16 cellular contexts compared by ENCODE assay signal in the genomic region with DNA sequence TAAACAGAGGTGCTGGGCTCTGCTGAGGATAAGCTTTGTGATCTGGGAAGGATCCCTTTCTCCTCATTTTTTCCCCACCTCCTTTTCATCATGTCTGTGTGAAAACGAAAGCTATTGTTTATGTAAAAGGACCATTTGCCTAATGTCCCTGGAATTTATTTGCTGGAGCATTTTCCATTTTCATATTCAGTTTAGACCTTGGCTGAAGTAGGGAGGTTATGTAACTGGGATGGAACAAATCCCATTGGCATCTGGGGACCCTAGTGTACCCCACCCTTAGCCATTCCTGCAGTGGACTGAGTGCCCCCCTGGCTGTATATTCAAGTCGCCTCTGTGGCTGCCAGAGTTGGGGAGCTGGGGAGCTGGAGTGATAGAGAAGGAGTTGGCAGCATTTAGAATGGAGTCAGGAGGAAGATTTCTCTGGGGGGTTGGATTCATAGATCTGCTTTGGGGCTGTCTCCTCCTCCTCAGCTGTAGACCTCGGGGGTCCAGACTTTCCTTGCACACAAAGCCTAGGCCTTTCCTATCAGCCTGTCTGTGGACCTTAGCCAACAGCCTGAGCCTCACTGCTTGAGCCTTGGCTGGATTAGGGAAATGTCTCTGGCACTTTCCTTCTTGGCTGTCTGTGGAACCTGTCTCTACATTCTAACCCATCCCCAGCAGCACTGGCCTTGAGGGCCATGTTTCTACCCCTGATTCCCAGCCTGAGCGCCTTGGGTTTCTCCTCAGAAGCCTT.
DNase-seq lines count a peak whose midpoint lies in the region; ATAC-seq and TF ChIP-seq lines count a peak whose summit lies in the region.
"Had no signal": no experiment of that assay in that cellular context is flagged by ENCODE, and none has a peak within 500 bp of the region (broad histone marks: within the 10 kb centered on the region; RNA-seq: fewer than 3 reads in every experiment).

No MANE protein-coding gene starts in this region.

- ATAC-seq in right lobe of liver (no peak), right cardiac atrium (peak; percentile 5 to 66), mucosa of descending colon (no peak), GM21737 (IDR thresholded peaks at IDR 0.05; ENCODE audit: unreplicated experiment) (no peak)

- H3K27ac ChIP-seq in liver (ENCODE audit: low read depth in 1 of 2, low read length in 2 of 2): peak overlapping the region; percentile 11 to 37
- peak overlapping the region in 1 of 3 donors; percentile 24 for H3K27ac ChIP-seq in right lobe of liver
- peak overlapping the region; percentile 71 for H3K27ac ChIP-seq in right cardiac atrium (ENCODE audit: low read length)
- H3K27ac ChIP-seq in skin epidermis: peak overlapping the region in 12 of 21 experiments; percentile 33 to 80 (median 58)
- H3K27ac ChIP-seq: cardiac muscle cell, pancreas, SJCRH30 had no signal

- no peak for DNase-seq in right lobe of liver
- DNase-seq in right cardiac atrium: peak; percentile 52 to 81 (median 66)
- DNase-seq in mucosa of descending colon: no peak
- DNase-seq in 8988T: no peak
- DNase-seq in NCI-H187 treated with DMSO at 0.1 percent for 48 hours (lab: John Stamatoyannopoulos, UW): no peak
- DNase-seq: activated CD4-positive, alpha-beta T cell treated with anti-CD3 and anti-CD28 coated beads, Interleukin-2, amount 10 ng/mL, durations not matched to agents 24 days and 14 days; activated naive CD4-positive, alpha-beta T cell treated with anti-CD3 and anti-CD28 coated beads, Interleukin-2, amount 10 ng/mL, durations not matched to agents 7 days and 5 days; KG1; NCI-H1092; NCI-H2171; pancreas; SJCRH30 had no signal

- no peaks in the 10 kb centered on the region for H3K27me3 ChIP-seq in liver (ENCODE audit: control insufficient read depth in 4 of 4, insufficient read depth in 4 of 4, low read length in 3 of 4)
- H3K27me3 ChIP-seq in right lobe of liver: no peaks in the 10 kb centered on the region
- H3K27me3 ChIP-seq in right cardiac atrium (ENCODE audit: control insufficient read depth, insufficient read depth): no peaks in the 10 kb centered on the region
- H3K27me3 ChIP-seq: cardiac muscle cell, pancreas, SJCRH30 had no signal

- peaks cover 0 to 11% (median 2%) of the 10 kb centered on the region in 4 donors for H3K4me1 ChIP-seq in liver (ENCODE audit: control insufficient read depth in 4 of 4, insufficient read depth in 4 of 4, low read length in 3 of 4)
- peaks cover 0 to 18% (median 0%) of the 10 kb centered on the region in 4 donors for H3K4me1 ChIP-seq in right lobe of liver
- peaks cover 20% of the 10 kb centered on the region for H3K4me1 ChIP-seq in right cardiac atrium (ENCODE audit: control insufficient read depth, insufficient read depth, low read length)
- H3K4me1 ChIP-seq in mucosa of descending colon (ENCODE audit: low read depth): peaks cover 9% of the 10 kb centered on the region
- H3K4me1 ChIP-seq: SJCRH30 had no signal

- TF ChIP-seq CTCF in liver (IDR thresholded peaks at IDR 0.05; ENCODE audit: low read depth, low read length, missing input control) (no peak), right lobe of liver (IDR thresholded peaks at IDR 0.05) (no peak), mucosa of descending colon (IDR thresholded peaks at IDR 0.05) (no peak)

- H3K4me3 ChIP-seq in liver (ENCODE audit: low read depth in 1 of 3, low read length in 3 of 3) (no peak overlapping the region), right lobe of liver (no peak overlapping the region), right cardiac atrium (ENCODE audit: low read length) (no peak overlapping the region), skin epidermis (no peak overlapping the region), mucosa of descending colon (no peak overlapping the region)
- H3K4me3 ChIP-seq: cardiac muscle cell, pancreas, SJCRH30 had no signal

- 64% methylated on average over 4 of the region's 4 CpGs for WGBS in liver
- 46% methylated on average over 3 of the region's 4 CpGs for WGBS in right lobe of liver (ENCODE audit: insufficient coverage, low coverage, low lambda C conversion rate, missing lambda C conversion rate)
- WGBS in right cardiac atrium: 48% methylated on average over 4 of the region's 4 CpGs

- no peak for TF ChIP-seq POLR2A in right lobe of liver (IDR thresholded peaks at IDR 0.05)

- H3K9ac ChIP-seq in liver (ENCODE audit: low read depth in 1 of 2, low read length in 2 of 2): no peak overlapping the region

- H3K36me3 ChIP-seq in liver (ENCODE audit: control insufficient read depth in 4 of 4, insufficient read depth in 3 of 4, low read depth in 1 of 4, low read length in 3 of 4): no peaks in the 10 kb centered on the region
- H3K36me3 ChIP-seq in right lobe of liver: no peaks in the 10 kb centered on the region
- H3K36me3 ChIP-seq in mucosa of descending colon (ENCODE audit: low read depth): no peaks in the 10 kb centered on the region
- H3K36me3 ChIP-seq: cardiac muscle cell, pancreas, SJCRH30 had no signal

- intact Hi-C loops in right lobe of liver (cut with DNase I) (no loop called here), right cardiac atrium (cut with DNase I) (no loop called here), mucosa of descending colon (cut with DNase I, micrococcal nuclease) (no loop called here)

- H3K9me3 ChIP-seq in liver (ENCODE audit: control insufficient read depth in 4 of 4, low read length in 3 of 4) (no peaks in the 10 kb centered on the region), right lobe of liver (no peaks in the 10 kb centered on the region), right cardiac atrium (ENCODE audit: control insufficient read depth, low read length) (no peaks in the 10 kb centered on the region), mucosa of descending colon (no peaks in the 10 kb centered on the region)
- H3K9me3 ChIP-seq: pancreas, SJCRH30 had no signal

- no peak for TF ChIP-seq RAD21 in liver (IDR thresholded peaks at IDR 0.05)

TF ChIP-seq in liver, 16 proteins besides CTCF, POLR2A, EP300 and RAD21:
- TF ChIP-seq GABPA (IDR thresholded peaks at IDR 0.05 in 1 of 2, conservative IDR thresholded peaks at IDR 0.05 in 1 of 2): no peak
- no peak for TF ChIP-seq FOXA2 (IDR thresholded peaks at IDR 0.05)
- TF ChIP-seq FOXA1 (IDR thresholded peaks at IDR 0.05): no peak
- TF ChIP-seq, protein P1, sequence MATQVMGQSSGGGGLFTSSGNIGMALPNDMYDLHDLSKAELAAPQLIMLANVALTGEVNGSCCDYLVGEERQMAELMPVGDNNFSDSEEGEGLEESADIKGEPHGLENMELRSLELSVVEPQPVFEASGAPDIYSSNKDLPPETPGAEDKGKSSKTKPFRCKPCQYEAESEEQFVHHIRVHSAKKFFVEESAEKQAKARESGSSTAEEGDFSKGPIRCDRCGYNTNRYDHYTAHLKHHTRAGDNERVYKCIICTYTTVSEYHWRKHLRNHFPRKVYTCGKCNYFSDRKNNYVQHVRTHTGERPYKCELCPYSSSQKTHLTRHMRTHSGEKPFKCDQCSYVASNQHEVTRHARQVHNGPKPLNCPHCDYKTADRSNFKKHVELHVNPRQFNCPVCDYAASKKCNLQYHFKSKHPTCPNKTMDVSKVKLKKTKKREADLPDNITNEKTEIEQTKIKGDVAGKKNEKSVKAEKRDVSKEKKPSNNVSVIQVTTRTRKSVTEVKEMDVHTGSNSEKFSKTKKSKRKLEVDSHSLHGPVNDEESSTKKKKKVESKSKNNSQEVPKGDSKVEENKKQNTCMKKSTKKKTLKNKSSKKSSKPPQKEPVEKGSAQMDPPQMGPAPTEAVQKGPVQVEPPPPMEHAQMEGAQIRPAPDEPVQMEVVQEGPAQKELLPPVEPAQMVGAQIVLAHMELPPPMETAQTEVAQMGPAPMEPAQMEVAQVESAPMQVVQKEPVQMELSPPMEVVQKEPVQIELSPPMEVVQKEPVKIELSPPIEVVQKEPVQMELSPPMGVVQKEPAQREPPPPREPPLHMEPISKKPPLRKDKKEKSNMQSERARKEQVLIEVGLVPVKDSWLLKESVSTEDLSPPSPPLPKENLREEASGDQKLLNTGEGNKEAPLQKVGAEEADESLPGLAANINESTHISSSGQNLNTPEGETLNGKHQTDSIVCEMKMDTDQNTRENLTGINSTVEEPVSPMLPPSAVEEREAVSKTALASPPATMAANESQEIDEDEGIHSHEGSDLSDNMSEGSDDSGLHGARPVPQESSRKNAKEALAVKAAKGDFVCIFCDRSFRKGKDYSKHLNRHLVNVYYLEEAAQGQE (IDR thresholded peaks at IDR 0.05): no peak
- no peak for TF ChIP-seq JUND (IDR thresholded peaks at IDR 0.05)
- TF ChIP-seq YY1 (IDR thresholded peaks at IDR 0.05): no peak
- TF ChIP-seq HNF4A (conservative IDR thresholded peaks at IDR 0.05): no peak
- TF ChIP-seq ZBTB33 (IDR thresholded peaks at IDR 0.05): no peak
- no peak for TF ChIP-seq TAF1 (conservative IDR thresholded peaks at IDR 0.05)
- TF ChIP-seq MAX (IDR thresholded peaks at IDR 0.05): no peak
- no peak for TF ChIP-seq ATF3 (IDR thresholded peaks at IDR 0.05)
- no peak for TF ChIP-seq NR2F2 (IDR thresholded peaks at IDR 0.05)
- no peak for TF ChIP-seq EGR1 (IDR thresholded peaks at IDR 0.05; ENCODE audit: low read depth in 2 of 2)
- no peak for TF ChIP-seq HNF4G (IDR thresholded peaks at IDR 0.05)
- TF ChIP-seq SP1 (IDR thresholded peaks at IDR 0.05): no peak
- TF ChIP-seq RXRA (IDR thresholded peaks at IDR 0.05): no peak

Comparison
In these comparisons a context has a peak if more than half of its experiments do, and no peak if none do; other contexts are left out.
1. ATAC-seq: peak in right cardiac atrium (2 of 2); none in right lobe of liver (0 of 4), mucosa of descending colon (single experiment) and GM21737 (single experiment).
2. DNase-seq: peak in right cardiac atrium (3 of 3); none in right lobe of liver (0 of 3), mucosa of descending colon (0 of 3), 8988T (single experiment) and NCI-H187 treated with DMSO at 0.1 percent for 48 hours (single experiment).